ENCODE assay signal across 12 cellular contexts in the genomic region with DNA sequence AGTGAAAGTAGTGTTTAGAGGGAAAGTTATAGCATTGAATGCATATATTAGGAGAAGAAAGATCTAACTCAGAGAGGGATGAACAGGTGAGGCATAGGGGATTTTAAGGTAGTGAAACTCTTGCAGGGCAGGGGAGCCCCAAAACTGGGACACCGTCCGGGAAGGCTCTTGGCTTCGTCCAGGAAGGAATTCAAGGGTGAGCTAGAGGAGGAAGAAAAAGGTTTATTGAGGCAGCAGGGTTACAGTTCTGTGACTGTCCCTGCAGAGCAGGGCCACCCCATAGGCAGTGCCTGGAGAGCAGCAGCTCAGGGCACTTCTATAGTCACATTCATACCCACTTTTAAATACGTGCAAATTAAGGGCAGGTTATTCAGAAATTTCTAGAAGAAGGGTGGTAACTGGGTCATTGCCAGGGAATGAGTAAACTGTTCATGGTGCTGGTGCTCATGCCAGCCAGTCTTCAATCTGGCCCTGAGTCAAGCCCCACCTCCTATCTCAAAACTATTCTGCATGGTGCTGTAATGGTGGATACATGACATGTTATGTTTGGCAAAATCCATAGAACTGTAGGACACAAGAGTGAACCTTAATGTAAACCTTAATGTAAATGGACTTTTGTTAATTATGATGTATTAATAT. TPM values are rescaled to one million over a fixed set of nuclear protein-coding genes. Genes with fewer than 3 reads are reported as not detected.
DNase-seq lines count a peak whose midpoint lies in the region; ATAC-seq and TF ChIP-seq lines count a peak whose summit lies in the region.
"Had no signal": no experiment of that assay in that cellular context is flagged by ENCODE, and none has a peak within 500 bp of the region (broad histone marks: within the 10 kb centered on the region; RNA-seq: fewer than 3 reads in every experiment).

No MANE protein-coding gene starts in this region.

- H3K27me3 ChIP-seq in CD4-positive, alpha-beta T cell (ENCODE audit: control insufficient read depth, insufficient read depth, low read length) = no peaks in the 10 kb centered on the region
- H3K27me3 ChIP-seq: thyroid gland had no signal

- H3K4me3 Mint-ChIP-seq in CD4-positive, alpha-beta T cell = peak overlapping the region; percentile 59
- H3K4me3 Mint-ChIP-seq in activated CD4-positive, alpha-beta memory T cell treated with anti-CD3 and anti-CD28 coated beads, Interleukin-2, amount 10 ng/mL, durations not matched to agents 7 days and 5 days = no peak overlapping the region
- H3K4me3 Mint-ChIP-seq in glutamatergic neuron (ENCODE audit: unreplicated experiment) = no peak overlapping the region

- no peaks in the 10 kb centered on the region for H3K9me3 ChIP-seq in CD4-positive, alpha-beta T cell (ENCODE audit: control insufficient read depth, low read length)
- H3K9me3 ChIP-seq: thyroid gland had no signal

- ATAC-seq in CD4-positive, alpha-beta T cell (ENCODE audit: poor library complexity) = no peak
- no peak for ATAC-seq in HG03159 (IDR thresholded peaks at IDR 0.05; ENCODE audit: unreplicated experiment)
- no peak for ATAC-seq in GM19452 (IDR thresholded peaks at IDR 0.05; ENCODE audit: unreplicated experiment)

- peak overlapping the region; percentile 79 for H3K27ac Mint-ChIP-seq in CD4-positive, alpha-beta T cell
- peak overlapping the region; percentile 99 for H3K27ac Mint-ChIP-seq in activated CD4-positive, alpha-beta memory T cell treated with anti-CD3 and anti-CD28 coated beads, Interleukin-2, amount 10 ng/mL, durations not matched to agents 7 days and 5 days
- H3K27ac Mint-ChIP-seq in glutamatergic neuron (ENCODE audit: unreplicated experiment) = no peak overlapping the region

- peaks cover 90% of the 10 kb centered on the region for H3K4me1 Mint-ChIP-seq in CD4-positive, alpha-beta T cell (ENCODE audit: low read depth)
- peaks cover 72% of the 10 kb centered on the region for H3K4me1 Mint-ChIP-seq in activated CD4-positive, alpha-beta memory T cell treated with anti-CD3 and anti-CD28 coated beads, Interleukin-2, amount 10 ng/mL, durations not matched to agents 7 days and 5 days
- H3K4me1 Mint-ChIP-seq in glutamatergic neuron (ENCODE audit: low read depth, unreplicated experiment) = no peaks in the 10 kb centered on the region

- CTCF ChIA-PET in CD4-positive, alpha-beta T cell (lab: Charles Lee) = no interaction called here
- CTCF ChIA-PET in activated CD4-positive, alpha-beta memory T cell treated with anti-CD3 and anti-CD28 coated beads, Interleukin-2, amount 10 ng/mL, durations not matched to agents 7 days and 5 days (lab: Charles Lee) = interaction anchor here (1.2 to 4.1 kb wide), 4 partner anchors 10 to 88 kb away, joined by 3 to 35 read pairs (median 13); a partner anchor contains a TSS

- intact Hi-C loops in CD4-positive, alpha-beta T cell (cut with DNase I, micrococcal nuclease) = loop anchor here in 1 of 2 experiments (5.0 kb wide), 1 partner anchor 77 kb away; no protein-coding TSS in a partner anchor

- peaks cover 20% of the 10 kb centered on the region for H3K36me3 Mint-ChIP-seq in CD4-positive, alpha-beta T cell (ENCODE audit: low read depth)
- H3K36me3 Mint-ChIP-seq in activated CD4-positive, alpha-beta memory T cell treated with anti-CD3 and anti-CD28 coated beads, Interleukin-2, amount 10 ng/mL, durations not matched to agents 7 days and 5 days (ENCODE audit: low read depth) = peaks cover 39% of the 10 kb centered on the region
- peaks cover 4% of the 10 kb centered on the region for H3K36me3 Mint-ChIP-seq in glutamatergic neuron (ENCODE audit: unreplicated experiment)

- no peak for DNase-seq in CD4-positive, alpha-beta T cell
- DNase-seq in HPDE6-E6E7 (ENCODE audit: extremely low spot score) = peak; percentile 47
- DNase-seq in activated CD4-positive, alpha-beta memory T cell treated with anti-CD3 and anti-CD28 coated beads, Interleukin-2, amount 10 ng/mL, durations not matched to agents 7 days and 5 days = no peak
- DNase-seq in mucosa of gallbladder (ENCODE audit: low spot score) = peak; percentile 15
- no peak for DNase-seq in glutamatergic neuron
- no peak for DNase-seq in stimulated activated CD4-positive, alpha-beta T cell treated with anti-CD3 and anti-CD28 coated beads, Interleukin-12 subunit alpha, Interleukin-12 subunit beta, amount 100 ng/mL, for 4 hours
- DNase-seq: KBM-7; NCI-H526; stimulated activated CD4-positive, alpha-beta T cell treated with anti-CD3 and anti-CD28 coated beads, Interleukin-2, amount 100 ng/mL, for 48 hours; thyroid gland had no signal

- H3K27ac ChIP-seq in CD4-positive, alpha-beta T cell (ENCODE audit: low read depth, low read length) = no peak overlapping the region

- H3K9me3 Mint-ChIP-seq in CD4-positive, alpha-beta T cell = no peaks in the 10 kb centered on the region
- peaks cover 3% of the 10 kb centered on the region for H3K9me3 Mint-ChIP-seq in activated CD4-positive, alpha-beta memory T cell treated with anti-CD3 and anti-CD28 coated beads, Interleukin-2, amount 10 ng/mL, durations not matched to agents 7 days and 5 days
- peaks cover 3% of the 10 kb centered on the region for H3K9me3 Mint-ChIP-seq in glutamatergic neuron (ENCODE audit: unreplicated experiment)

- TF ChIP-seq CTCF in CD4-positive, alpha-beta T cell (IDR thresholded peaks at IDR 0.05) = no peak
- no peak for TF ChIP-seq CTCF in glutamatergic neuron (IDR thresholded peaks at IDR 0.05; ENCODE audit: partially characterized antibody, unreplicated experiment)

- POLR2A ChIA-PET in CD4-positive, alpha-beta T cell (lab: Charles Lee) = interaction anchor here (0.9 to 2.8 kb wide), 3 partner anchors 11 to 34 kb away, joined by 3 to 18 read pairs (median 5); a partner anchor contains a TSS
- POLR2A ChIA-PET in activated CD4-positive, alpha-beta memory T cell treated with anti-CD3 and anti-CD28 coated beads, Interleukin-2, amount 10 ng/mL, durations not matched to agents 7 days and 5 days (lab: Charles Lee) = interaction anchor here (1.3 to 5.1 kb wide), 9 partner anchors 11 to 279 kb away, joined by 3 to 183 read pairs (median 6); a partner anchor contains a TSS

- no peaks in the 10 kb centered on the region for H3K27me3 Mint-ChIP-seq in CD4-positive, alpha-beta T cell
- H3K27me3 Mint-ChIP-seq in activated CD4-positive, alpha-beta memory T cell treated with anti-CD3 and anti-CD28 coated beads, Interleukin-2, amount 10 ng/mL, durations not matched to agents 7 days and 5 days = no peaks in the 10 kb centered on the region
- H3K27me3 Mint-ChIP-seq in glutamatergic neuron (ENCODE audit: unreplicated experiment) = peaks cover 1% of the 10 kb centered on the region

RNA-seq across cellular contexts. Expression of a gene that starts 1.2 kb away (rescaled TPM):
- total RNA-seq in CD4-positive, alpha-beta T cell = 1 to 10 TPM; 2.6 to 3.4 TPM
- total RNA-seq in activated CD4-positive, alpha-beta memory T cell treated with anti-CD3 and anti-CD28 coated beads, Interleukin-2, amount 10 ng/mL, durations not matched to agents 7 days and 5 days = 100 to 1,000 TPM; 246 to 248 TPM
- total RNA-seq in mucosa of gallbladder (27.9 TPM), glutamatergic neuron (ENCODE audit: unreplicated experiment) (not detected)

RNA-seq across cellular contexts. Expression of a gene that starts 32.7 kb away (rescaled TPM):
- 10 to 100 TPM; 13.9 to 14.5 TPM for total RNA-seq in CD4-positive, alpha-beta T cell
- 100 to 1,000 TPM; 260 to 265 TPM for total RNA-seq in activated CD4-positive, alpha-beta memory T cell treated with anti-CD3 and anti-CD28 coated beads, Interleukin-2, amount 10 ng/mL, durations not matched to agents 7 days and 5 days
- total RNA-seq in mucosa of gallbladder (11.9 TPM), glutamatergic neuron (ENCODE audit: unreplicated experiment) (not detected)

Comparison
In these comparisons a context has a peak if more than half of its experiments do, and no peak if none do; other contexts are left out.
1. DNase-seq: peak in HPDE6-E6E7 (single experiment) and mucosa of gallbladder (single experiment); none in CD4-positive, alpha-beta T cell (0 of 10), activated CD4-positive, alpha-beta memory T cell treated with anti-CD3 and anti-CD28 coated beads, Interleukin-2, amount 10 ng/mL, durations not matched to agents 7 days and 5 days (single experiment), glutamatergic neuron (single experiment) and stimulated activated CD4-positive, alpha-beta T cell treated with anti-CD3 and anti-CD28 coated beads, Interleukin-12 subunit alpha, Interleukin-12 subunit beta, amount 100 ng/mL, for 4 hours (single experiment).
2. RNA of a gene that starts 32.7 kb away (total RNA-seq): 260 to 265 TPM in activated CD4-positive, alpha-beta memory T cell treated with anti-CD3 and anti-CD28 coated beads, Interleukin-2, amount 10 ng/mL, durations not matched to agents 7 days and 5 days; 13.9 to 14.5 TPM in CD4-positive, alpha-beta T cell, 11.9 TPM in mucosa of gallbladder (single experiment) and not detected in glutamatergic neuron (single experiment); every median in the first group is over 10 times any median in the second.